In the genomic region with DNA sequence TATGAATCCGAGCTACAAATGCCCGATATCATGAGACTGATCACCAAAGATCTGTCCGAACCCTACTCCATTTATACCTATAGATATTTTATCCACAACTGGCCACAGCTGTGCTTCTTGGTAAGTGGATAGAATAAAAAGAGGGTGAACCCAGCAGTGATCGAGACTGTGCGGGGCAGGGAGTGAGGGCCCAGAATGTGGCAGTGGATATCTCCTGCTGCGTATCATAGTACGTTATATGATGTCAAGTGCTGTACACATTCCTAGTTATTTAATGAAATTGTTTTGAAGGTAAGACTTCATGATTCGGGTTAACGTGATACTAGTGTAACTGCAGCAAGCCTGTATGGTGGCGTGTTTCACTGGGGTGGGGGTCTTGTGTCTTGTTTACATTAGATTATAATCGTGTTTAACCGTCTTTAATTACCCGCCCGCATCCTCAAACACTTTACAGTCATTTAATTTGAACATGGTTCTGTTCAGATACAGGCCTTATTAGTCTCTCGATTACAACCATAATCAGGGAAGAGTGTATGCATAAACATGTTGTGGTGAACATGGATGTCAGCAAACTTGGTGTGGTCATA, we compare ENCODE assay signal across 8 cellular contexts. TPM values are rescaled to one million over a fixed set of nuclear protein-coding genes. Genes with fewer than 3 reads are reported as not detected.
A peak's percentile ranks its signal among the peaks of the same experiment; 100 is the strongest.
DNase-seq lines count a peak whose midpoint lies in the region; ATAC-seq lines count a peak whose summit lies in the region.

No MANE protein-coding gene starts in this region.

- H3K4me1 ChIP-seq in iPS-15b (ENCODE audit: control insufficient read depth, insufficient read depth, low read length) = peaks cover 13% of the 10 kb centered on the region

- H3K27me3 Mint-ChIP-seq in activated naive CD4-positive, alpha-beta T cell treated with anti-CD3 and anti-CD28 coated beads, Interleukin-2, amount 50 U/mL, for 24 hours = no peaks in the 10 kb centered on the region
- no peaks in the 10 kb centered on the region for H3K27me3 Mint-ChIP-seq in activated CD4-positive, alpha-beta memory T cell treated with anti-CD3 and anti-CD28 coated beads, Interleukin-2, amount 10 ng/mL, durations not matched to agents 7 days and 5 days

- no peaks in the 10 kb centered on the region for H3K9me3 Mint-ChIP-seq in activated naive CD4-positive, alpha-beta T cell treated with anti-CD3 and anti-CD28 coated beads, Interleukin-2, amount 50 U/mL, for 24 hours
- H3K9me3 Mint-ChIP-seq in activated CD4-positive, alpha-beta memory T cell treated with anti-CD3 and anti-CD28 coated beads, Interleukin-2, amount 10 ng/mL, durations not matched to agents 7 days and 5 days = no peaks in the 10 kb centered on the region
- no peaks in the 10 kb centered on the region for H3K9me3 Mint-ChIP-seq in stimulated activated effector memory CD8-positive, alpha-beta T cell treated with anti-CD3 and anti-CD28 coated beads, Interleukin-12 subunit alpha, Interleukin-12 subunit beta, amount 100 ng/mL, for 72 hours

- no peak overlapping the region for H3K27ac Mint-ChIP-seq in activated naive CD4-positive, alpha-beta T cell treated with anti-CD3 and anti-CD28 coated beads, Interleukin-2, amount 50 U/mL, for 24 hours
- peak overlapping the region; percentile 71 for H3K27ac Mint-ChIP-seq in activated CD4-positive, alpha-beta memory T cell treated with anti-CD3 and anti-CD28 coated beads, Interleukin-2, amount 10 ng/mL, durations not matched to agents 7 days and 5 days
- peak overlapping the region; percentile 96 for H3K27ac Mint-ChIP-seq in stimulated activated effector memory CD8-positive, alpha-beta T cell treated with anti-CD3 and anti-CD28 coated beads, Interleukin-12 subunit alpha, Interleukin-12 subunit beta, amount 100 ng/mL, for 72 hours

- peak overlapping the region; percentile 70 for H3K4me3 ChIP-seq in iPS-15b (ENCODE audit: low read depth, low read length)

- no peak for DNase-seq in activated naive CD4-positive, alpha-beta T cell treated with Interleukin-2 at 50 U/mL for 16 hours
- DNase-seq in activated CD4-positive, alpha-beta memory T cell treated with anti-CD3 and anti-CD28 coated beads, Interleukin-2, amount 10 ng/mL, durations not matched to agents 7 days and 5 days = no peak
- no peak for DNase-seq in stimulated activated effector memory CD8-positive, alpha-beta T cell treated with anti-CD3 and anti-CD28 coated beads, Interleukin-12 subunit alpha, Interleukin-12 subunit beta, amount 100 ng/mL, for 72 hours (ENCODE audit: low spot score in 2 of 2)
- DNase-seq in SW 1271 (lab: John Stamatoyannopoulos, UW) (no peak), kidney glomerular epithelial cell (lab: John Stamatoyannopoulos, UW) (no peak)

- ATAC-seq in stimulated activated effector memory CD8-positive, alpha-beta T cell treated with anti-CD3 and anti-CD28 coated beads, Interleukin-12 subunit alpha, Interleukin-12 subunit beta, amount 100 ng/mL, for 72 hours = no peak
- no peak for ATAC-seq in HG02623 (IDR thresholded peaks at IDR 0.05; ENCODE audit: unreplicated experiment)

- POLR2A ChIA-PET in activated CD4-positive, alpha-beta memory T cell treated with anti-CD3 and anti-CD28 coated beads, Interleukin-2, amount 10 ng/mL, durations not matched to agents 7 days and 5 days (lab: Charles Lee) = interaction anchor here (2.9 to 3.2 kb wide), 2 partner anchors 10 to 123 kb away, joined by 36 to 47 read pairs; a partner anchor contains a TSS

- H3K36me3 Mint-ChIP-seq in activated naive CD4-positive, alpha-beta T cell treated with anti-CD3 and anti-CD28 coated beads, Interleukin-2, amount 50 U/mL, for 24 hours = peaks cover 2% of the 10 kb centered on the region
- peaks cover 42% of the 10 kb centered on the region for H3K36me3 Mint-ChIP-seq in activated CD4-positive, alpha-beta memory T cell treated with anti-CD3 and anti-CD28 coated beads, Interleukin-2, amount 10 ng/mL, durations not matched to agents 7 days and 5 days (ENCODE audit: low read depth)
- H3K36me3 Mint-ChIP-seq in stimulated activated effector memory CD8-positive, alpha-beta T cell treated with anti-CD3 and anti-CD28 coated beads, Interleukin-12 subunit alpha, Interleukin-12 subunit beta, amount 100 ng/mL, for 72 hours = peaks cover 45% of the 10 kb centered on the region

- peak overlapping the region; percentile 74 for H3K9ac ChIP-seq in iPS-15b (ENCODE audit: low read depth, low read length)

- H3K27me3 ChIP-seq in iPS-15b (ENCODE audit: control insufficient read depth, insufficient read depth, low read length) = peaks cover 4% of the 10 kb centered on the region

- CTCF ChIA-PET in activated CD4-positive, alpha-beta memory T cell treated with anti-CD3 and anti-CD28 coated beads, Interleukin-2, amount 10 ng/mL, durations not matched to agents 7 days and 5 days (lab: Charles Lee) = no interaction called here

- peak overlapping the region; percentile 97 for H3K4me3 Mint-ChIP-seq in activated naive CD4-positive, alpha-beta T cell treated with anti-CD3 and anti-CD28 coated beads, Interleukin-2, amount 50 U/mL, for 24 hours
- H3K4me3 Mint-ChIP-seq in activated CD4-positive, alpha-beta memory T cell treated with anti-CD3 and anti-CD28 coated beads, Interleukin-2, amount 10 ng/mL, durations not matched to agents 7 days and 5 days = peak overlapping the region; percentile 89
- H3K4me3 Mint-ChIP-seq in stimulated activated effector memory CD8-positive, alpha-beta T cell treated with anti-CD3 and anti-CD28 coated beads, Interleukin-12 subunit alpha, Interleukin-12 subunit beta, amount 100 ng/mL, for 72 hours = peak overlapping the region; percentile 90

- peaks cover 54% of the 10 kb centered on the region for H3K4me1 Mint-ChIP-seq in activated naive CD4-positive, alpha-beta T cell treated with anti-CD3 and anti-CD28 coated beads, Interleukin-2, amount 50 U/mL, for 24 hours
- peaks cover 46% of the 10 kb centered on the region for H3K4me1 Mint-ChIP-seq in activated CD4-positive, alpha-beta memory T cell treated with anti-CD3 and anti-CD28 coated beads, Interleukin-2, amount 10 ng/mL, durations not matched to agents 7 days and 5 days
- H3K4me1 Mint-ChIP-seq in stimulated activated effector memory CD8-positive, alpha-beta T cell treated with anti-CD3 and anti-CD28 coated beads, Interleukin-12 subunit alpha, Interleukin-12 subunit beta, amount 100 ng/mL, for 72 hours = peaks cover 25% of the 10 kb centered on the region

- H3K36me3 ChIP-seq in iPS-15b (ENCODE audit: control insufficient read depth, insufficient read depth, low read length) = no peaks in the 10 kb centered on the region

- no peaks in the 10 kb centered on the region for H3K9me3 ChIP-seq in iPS-15b (ENCODE audit: control insufficient read depth, insufficient read depth, low read length)

RNA-seq across cellular contexts. Expression of a gene that starts 1.3 kb away (rescaled TPM):
- total RNA-seq in activated CD4-positive, alpha-beta memory T cell treated with anti-CD3 and anti-CD28 coated beads, Interleukin-2, amount 10 ng/mL, durations not matched to agents 7 days and 5 days = 10 to 100 TPM; 18.8 to 21.1 TPM
